ENCODE assay signal across 13 cellular contexts in the genomic region with DNA sequence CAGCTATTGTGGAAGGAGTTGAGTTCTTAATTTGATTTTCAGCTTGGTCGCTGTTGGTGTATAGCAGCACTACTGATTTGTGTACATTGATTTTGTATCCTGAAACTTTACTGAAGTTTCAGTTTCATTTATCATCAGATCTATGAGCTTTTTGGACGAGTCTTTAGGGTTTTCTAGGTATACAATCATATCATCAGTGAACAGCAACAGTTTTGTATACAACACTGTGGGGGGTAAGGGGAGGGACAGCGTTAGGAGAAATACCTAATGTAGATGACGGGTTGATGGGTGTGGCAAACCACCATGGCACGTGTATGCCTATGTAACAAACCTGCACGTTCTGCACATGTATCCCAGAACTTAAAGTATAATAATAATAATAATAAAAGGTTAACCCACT. TPM values are rescaled to one million over a fixed set of nuclear protein-coding genes. Genes with fewer than 3 reads are reported as not detected.
"Had no signal": no experiment of that assay in that cellular context is flagged by ENCODE, and none has a peak within 500 bp of the region (broad histone marks: within the 10 kb centered on the region; RNA-seq: fewer than 3 reads in every experiment).

No MANE protein-coding gene starts in this region.

RNA-seq across cellular contexts. Expression of gene FREM3, which starts 35.6 kb away (rescaled TPM):
- total RNA-seq: kidney epithelial cell, left colon, left lobe of liver, left ventricle myocardium inferior, left ventricle myocardium superior, liver, lower leg skin, mammary epithelial cell, mesenteric fat pad, mesothelial cell of epicardium, mononuclear cell, mucosa of descending colon, myocyte had no signal
